ENCODE assay signal across 30 cellular contexts in the genomic region with DNA sequence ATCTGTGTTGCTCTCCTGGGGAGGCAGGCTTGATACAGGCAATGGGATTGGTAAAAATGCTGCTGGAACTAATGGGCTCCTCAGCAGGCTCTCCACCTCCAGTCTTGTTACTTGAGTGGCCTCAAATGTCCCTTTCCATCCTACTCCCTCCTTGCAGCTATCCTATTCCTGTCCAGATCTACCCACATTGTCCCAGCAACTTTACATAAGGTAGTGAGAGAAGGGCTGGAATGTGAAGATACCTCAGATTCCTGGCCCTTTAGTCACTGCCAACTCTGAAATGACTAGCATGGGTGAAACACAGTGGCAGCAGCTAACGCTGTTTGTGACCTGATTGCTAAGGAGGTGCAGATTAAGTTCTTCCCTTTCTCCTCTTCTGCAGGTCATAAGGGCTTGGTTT.
A peak's percentile ranks its signal among the peaks of the same experiment; 100 is the strongest.
DNase-seq lines count a peak whose midpoint lies in the region; ATAC-seq and TF ChIP-seq lines count a peak whose summit lies in the region.
"Had no signal": no experiment of that assay in that cellular context is flagged by ENCODE, and none has a peak within 500 bp of the region (broad histone marks: within the 10 kb centered on the region; RNA-seq: fewer than 3 reads in every experiment).

No MANE protein-coding gene starts in this region.

- H3K9ac ChIP-seq in endodermal cell (ENCODE audit: extremely low read depth, low read length, poor library complexity, severe bottlenecking), result no peak overlapping the region
- H3K9ac ChIP-seq: SK-N-SH had no signal

- H3K27ac ChIP-seq in endodermal cell (ENCODE audit: low read depth, low read length), result no peak overlapping the region
- peak overlapping the region; percentile 68 for H3K27ac ChIP-seq in mesodermal cell (ENCODE audit: low read depth, low read length, severe bottlenecking)
- no peak overlapping the region for H3K27ac ChIP-seq in CD4-positive, alpha-beta T cell (ENCODE audit: low read depth, low read length)
- H3K27ac ChIP-seq: cardiac muscle cell, gastroesophageal sphincter, RWPE1, spleen, testis had no signal

- H3K27me3 Mint-ChIP-seq in endodermal cell (ENCODE audit: insufficient read depth), result no peaks in the 10 kb centered on the region
- H3K27me3 Mint-ChIP-seq in CD4-positive, alpha-beta T cell, result no peaks in the 10 kb centered on the region

- H3K9me3 Mint-ChIP-seq in endodermal cell, result no peaks in the 10 kb centered on the region
- H3K9me3 Mint-ChIP-seq in CD4-positive, alpha-beta T cell, result peaks cover 2% of the 10 kb centered on the region

- H3K36me3 ChIP-seq in endodermal cell (ENCODE audit: control insufficient read depth, insufficient read depth, low read length), result no peaks in the 10 kb centered on the region
- H3K36me3 ChIP-seq in mesodermal cell (ENCODE audit: control insufficient read depth, insufficient read depth, low read length), result no peaks in the 10 kb centered on the region
- H3K36me3 ChIP-seq in mucosa of descending colon (ENCODE audit: low read depth), result no peaks in the 10 kb centered on the region
- H3K36me3 ChIP-seq: BE2C, cardiac muscle cell, gastroesophageal sphincter, spleen had no signal

- no peaks in the 10 kb centered on the region for H3K27me3 ChIP-seq in endodermal cell (ENCODE audit: control insufficient read depth, insufficient read depth, low read length, poor library complexity, severe bottlenecking)
- no peaks in the 10 kb centered on the region for H3K27me3 ChIP-seq in CD4-positive, alpha-beta T cell (ENCODE audit: control insufficient read depth, insufficient read depth, low read length)
- H3K27me3 ChIP-seq: BE2C, cardiac muscle cell, gastroesophageal sphincter, spleen, testis had no signal

- no peak for ATAC-seq in CD4-positive, alpha-beta T cell (ENCODE audit: poor library complexity)
- ATAC-seq in mucosa of descending colon, result no peak
- ATAC-seq: gastroesophageal sphincter, GM12878, left colon had no signal

- intact Hi-C loops in CD4-positive, alpha-beta T cell (cut with DNase I, micrococcal nuclease), result no loop called here
- intact Hi-C loops in mucosa of descending colon (cut with DNase I, micrococcal nuclease), result no loop called here

- H3K4me3 ChIP-seq in endodermal cell (ENCODE audit: low read length) (no peak overlapping the region), mesodermal cell (ENCODE audit: extremely low read depth, insufficient read depth, low read length, poor library complexity, severe bottlenecking) (no peak overlapping the region), mucosa of descending colon (no peak overlapping the region)
- H3K4me3 ChIP-seq: cardiac muscle cell, gastroesophageal sphincter, GM12878, spleen, testis had no signal

- no peak overlapping the region for H3K4me3 Mint-ChIP-seq in endodermal cell
- H3K4me3 Mint-ChIP-seq in CD4-positive, alpha-beta T cell, result no peak overlapping the region
- H3K4me3 Mint-ChIP-seq: memory B cell had no signal

- H3K27ac Mint-ChIP-seq in endodermal cell, result no peak overlapping the region
- no peak overlapping the region for H3K27ac Mint-ChIP-seq in CD4-positive, alpha-beta T cell
- H3K27ac Mint-ChIP-seq: memory B cell had no signal

- no peak for TF ChIP-seq CTCF in endodermal cell (conservative IDR thresholded peaks at IDR 0.05)
- TF ChIP-seq CTCF in CD4-positive, alpha-beta T cell (IDR thresholded peaks at IDR 0.05), result no peak
- no peak for TF ChIP-seq CTCF in mucosa of descending colon (IDR thresholded peaks at IDR 0.05)

- H3K9me3 ChIP-seq in endodermal cell (ENCODE audit: control insufficient read depth, low read length) (peaks cover 2% of the 10 kb centered on the region), mesodermal cell (ENCODE audit: control insufficient read depth, low read length) (peaks cover 3% of the 10 kb centered on the region), mucosa of descending colon (no peaks in the 10 kb centered on the region)
- no peaks in the 10 kb centered on the region for H3K9me3 ChIP-seq in CD4-positive, alpha-beta T cell (ENCODE audit: control insufficient read depth, low read length)
- H3K9me3 ChIP-seq: BE2C, SK-N-SH, testis had no signal

- CTCF ChIA-PET in CD4-positive, alpha-beta T cell (lab: Charles Lee), result no interaction called here

- POLR2A ChIA-PET in CD4-positive, alpha-beta T cell (lab: Charles Lee), result no interaction called here

- H3K4me1 ChIP-seq in endodermal cell (ENCODE audit: control insufficient read depth, insufficient read depth, low read length) (peaks cover 11% of the 10 kb centered on the region), mesodermal cell (ENCODE audit: control insufficient read depth, insufficient read depth, low read length, poor library complexity, severe bottlenecking) (peaks cover 24% of the 10 kb centered on the region), mucosa of descending colon (ENCODE audit: low read depth) (no peaks in the 10 kb centered on the region)
- H3K4me1 ChIP-seq: BE2C, gastroesophageal sphincter, spleen, testis had no signal

- peaks cover 3% of the 10 kb centered on the region for H3K4me1 Mint-ChIP-seq in endodermal cell
- H3K4me1 Mint-ChIP-seq in CD4-positive, alpha-beta T cell (ENCODE audit: low read depth), result no peaks in the 10 kb centered on the region
- H3K4me1 Mint-ChIP-seq: memory B cell had no signal

- peak; percentile 30 for DNase-seq in ELF-1 (ENCODE audit: low read depth, low spot score)
- DNase-seq in LoVo (ENCODE audit: low spot score), result peak; percentile 23
- DNase-seq in endodermal cell, result peak; percentile 77
- DNase-seq in EL, result no peak
- DNase-seq in NCI-H146 (lab: John Stamatoyannopoulos, UW), result no peak
- no peak for DNase-seq in CD4-positive, alpha-beta T cell
- no peak for DNase-seq in mucosa of descending colon
- DNase-seq: activated CD4-positive, alpha-beta T cell treated with anti-CD3 and anti-CD28 coated beads for 4 hours; activated naive CD4-positive, alpha-beta T cell; activated T-cell treated with anti-CD3 and anti-CD28 coated beads, Interleukin-2, amount 50 U/mL, for 48 hours; BE2C; cortex of kidney; DMS79 treated with DMSO at 0.1 percent for 48 hours; KBM-7; left colon; NCI-H1930; NCI-H2227 treated with DMSO at 0.1 percent for 48 hours; retina; SK-N-SH; spleen; stimulated activated CD4-positive, alpha-beta T cell treated with anti-CD3 and anti-CD28 coated beads, Interleukin-4, amount 100 ng/mL, for 1 hour; stimulated activated naive CD4-positive, alpha-beta T cell; T-helper 2 cell; testis had no signal

- 30 to 33% methylated on average over 1 of the region's 1 CpG for WGBS in endodermal cell (ENCODE audit: insufficient coverage in 1 of 2, insufficient read length in 1 of 2), 2 experiments
- WGBS in mesodermal cell (ENCODE audit: insufficient coverage in 2 of 2), 2 experiments, result 20% methylated on average over 1 of the region's 1 CpG; no CpG with 5 or more reads in 1 of the 2 experiments

- H3K36me3 Mint-ChIP-seq in endodermal cell (ENCODE audit: low read depth), result no peaks in the 10 kb centered on the region
- H3K36me3 Mint-ChIP-seq in CD4-positive, alpha-beta T cell (ENCODE audit: low read depth), result no peaks in the 10 kb centered on the region
- H3K36me3 Mint-ChIP-seq: memory B cell had no signal

Comparison
In these comparisons a context has a peak if more than half of its experiments do, and no peak if none do; other contexts are left out.
1. DNase-seq: peak in ELF-1 (single experiment), LoVo (single experiment) and endodermal cell (single experiment); none in EL (single experiment), NCI-H146 (single experiment), CD4-positive, alpha-beta T cell (0 of 10) and mucosa of descending colon (0 of 3).